ENCODE assay signal across 26 cellular contexts in genomic region chrX:136892412-136892811, GRCh38.
"Had no signal": no experiment of that assay in that cellular context is flagged by ENCODE, and none has a peak within 500 bp of the region (broad histone marks: within the 10 kb centered on the region; RNA-seq: fewer than 3 reads in every experiment).

No MANE protein-coding gene starts in this region.

- H3K27ac ChIP-seq: dorsolateral prefrontal cortex, epithelial cell of prostate, esophagus squamous epithelium, gastrocnemius medialis, heart right ventricle, left lung, lower lobe of right lung had no signal

- H3K27me3 ChIP-seq: esophagus squamous epithelium, gastrocnemius medialis, heart right ventricle, left lung had no signal

- H3K4me3 Mint-ChIP-seq: mesothelial cell of epicardium; naive B cell; naive thymus-derived CD8-positive, alpha-beta T cell had no signal

- H3K9me3 ChIP-seq: esophagus squamous epithelium, gastrocnemius medialis, heart right ventricle, left lung, lower lobe of right lung, mucosa of descending colon had no signal

- H3K4me3 ChIP-seq: dorsolateral prefrontal cortex, esophagus squamous epithelium, gastrocnemius medialis, heart right ventricle, left lung, lower lobe of right lung, mucosa of descending colon had no signal

- H3K9me3 Mint-ChIP-seq: naive thymus-derived CD8-positive, alpha-beta T cell had no signal

- FAIRE-seq: islet of Langerhans, keratinocyte had no signal

- DNase-seq: dermis blood vessel endothelial cell; dorsolateral prefrontal cortex; effector CD4-positive, alpha-beta T cell; effector memory CD4-positive, alpha-beta T cell; erythroblast; esophagus squamous epithelium; foreskin fibroblast; foreskin melanocyte; gastrocnemius medialis; glutamatergic neuron; head of caudate nucleus; heart right ventricle; hippocampal formation; left cardiac atrium; left lung; left ventricle myocardium superior; lower lobe of right lung; mesenchymal stem cell; mucosa of descending colon; naive B cell; naive thymus-derived CD8-positive, alpha-beta T cell had no signal

- H3K4me1 Mint-ChIP-seq: naive thymus-derived CD8-positive, alpha-beta T cell had no signal

- H3K4me1 ChIP-seq: esophagus squamous epithelium, gastrocnemius medialis, heart right ventricle, left lung, lower lobe of right lung had no signal

- H3K27me3 Mint-ChIP-seq: naive B cell; naive thymus-derived CD8-positive, alpha-beta T cell had no signal

- ATAC-seq: esophagus mucosa; gastrocnemius medialis; heart right ventricle; left cardiac atrium; left lung; left ventricle myocardium superior; lower lobe of right lung; mucosa of descending colon; naive thymus-derived CD8-positive, alpha-beta T cell had no signal

- H3K36me3 Mint-ChIP-seq: mesothelial cell of epicardium; naive B cell; naive thymus-derived CD8-positive, alpha-beta T cell had no signal

- H3K36me3 ChIP-seq: esophagus squamous epithelium, gastrocnemius medialis, heart right ventricle, left lung, lower lobe of right lung had no signal

- H3K27ac Mint-ChIP-seq: mesothelial cell of epicardium; naive thymus-derived CD8-positive, alpha-beta T cell had no signal
